In genomic region chr21:29737188-29737587, GRCh38 we compare ENCODE assay signal across 16 cellular contexts.
A peak's percentile ranks its signal among the peaks of the same experiment; 100 is the strongest.
DNase-seq lines count a peak whose midpoint lies in the region; TF ChIP-seq lines count a peak whose summit lies in the region.
"Had no signal": no experiment of that assay in that cellular context is flagged by ENCODE, and none has a peak within 500 bp of the region (broad histone marks: within the 10 kb centered on the region; RNA-seq: fewer than 3 reads in every experiment).

No MANE protein-coding gene starts in this region.

- H3K4me1 ChIP-seq in SK-N-SH (ENCODE audit: control insufficient read depth in 1 of 2, insufficient read depth in 2 of 2, low read depth in 1 of 2, low read length in 1 of 2): no peaks in the 10 kb centered on the region

- H3K36me3 ChIP-seq in SK-N-MC (ENCODE audit: insufficient read depth, low read length): no peaks in the 10 kb centered on the region
- no peaks in the 10 kb centered on the region for H3K36me3 ChIP-seq in SK-N-SH (replicated peaks in 1 of 2; ENCODE audit: control insufficient read depth in 1 of 2, insufficient read depth in 2 of 2, low read length in 1 of 2)

- no peak overlapping the region for H2AFZ ChIP-seq in SK-N-SH (ENCODE audit: low read depth)

- POLR2A ChIA-PET in SK-N-SH (lab: Yijun Ruan, JAX): no interaction called here

- DNase-seq in SK-N-MC (ENCODE audit: low read depth, low spot score) (no peak), cerebellum (ENCODE audit: low spot score) (peak; percentile 10), superior temporal gyrus (ENCODE audit: extremely low spot score) (peak; percentile 59), CD1c-positive myeloid dendritic cell (ENCODE audit: extremely low spot score) (no peak), SK-N-SH (no peak), HCEC 1CT (no peak)
- DNase-seq: DMS79, HFFc6, KG1, NCI-H1417, NCI-H187 treated with DMSO at 0.1 percent for 48 hours, NCI-H226, NCI-H524, NCI-H82, SHP77 treated with DMSO at 0.1 percent for 48 hours had no signal

- no peaks in the 10 kb centered on the region for H3K79me2 ChIP-seq in SK-N-SH (ENCODE audit: insufficient read depth)

- TF ChIP-seq RAD21 in SK-N-SH (IDR thresholded peaks at IDR 0.05; ENCODE audit: low read length): no peak

- no peak for TF ChIP-seq CTCF in SK-N-SH (IDR thresholded peaks at IDR 0.05)

- no peaks in the 10 kb centered on the region for H4K20me1 ChIP-seq in SK-N-SH (ENCODE audit: insufficient read depth)

- H3K4me3 ChIP-seq in SK-N-MC (peak overlapping the region; percentile 40), SK-N-SH (ENCODE audit: low read depth in 2 of 2, low read length in 1 of 2) (no peak overlapping the region)

- TF ChIP-seq EP300 in SK-N-SH (IDR thresholded peaks at IDR 0.05; ENCODE audit: borderline replicate concordance in 1 of 2, low read depth in 1 of 2, low read length in 1 of 2): no peak

- H3K9ac ChIP-seq in SK-N-MC (ENCODE audit: insufficient read length) (peak overlapping the region; percentile 40), SK-N-SH (no peak overlapping the region)

- H3K27ac ChIP-seq in SK-N-MC: peak overlapping the region; percentile 89
- H3K27ac ChIP-seq in layer of hippocampus (ENCODE audit: low read depth, low read length): peak overlapping the region; percentile 54
- no peak overlapping the region for H3K27ac ChIP-seq in SK-N-SH (ENCODE audit: low read depth in 2 of 2, low read length in 1 of 2)

- H3K9me3 ChIP-seq in SK-N-MC (ENCODE audit: low read depth, low read length) (no peaks in the 10 kb centered on the region), SK-N-SH (no peaks in the 10 kb centered on the region)

- CTCF ChIA-PET in SK-N-SH (lab: Yijun Ruan, JAX): interaction anchor here (0.9 kb wide), 1 partner anchor 107 kb away, joined by 3 read pairs; no protein-coding TSS in a partner anchor

- H3F3A ChIP-seq in SK-N-SH (replicated peaks; ENCODE audit: insufficient read depth): no peaks in the 10 kb centered on the region

- H3K27me3 ChIP-seq in layer of hippocampus (ENCODE audit: control insufficient read depth, insufficient read depth, low read length): no peaks in the 10 kb centered on the region
- no peaks in the 10 kb centered on the region; the same call in 1 of the 2 replicates for H3K27me3 ChIP-seq in SK-N-SH (ENCODE audit: insufficient read depth)

- no peaks in the 10 kb centered on the region for H3K9me2 ChIP-seq in SK-N-SH

- 4% methylated on average over 5 of the region's 5 CpGs for WGBS in SK-N-SH (ENCODE audit: low lambda C conversion rate)

- H3K4me2 ChIP-seq in SK-N-SH: no peak overlapping the region

TF ChIP-seq in SK-N-SH, 30 proteins besides CTCF, POLR2A, EP300 and RAD21:
- no peak for TF ChIP-seq ELF1 (IDR thresholded peaks at IDR 0.05)
- TF ChIP-seq FOSL2 (IDR thresholded peaks at IDR 0.05; ENCODE audit: borderline replicate concordance, low read depth): no peak
- no peak for TF ChIP-seq JUND (IDR thresholded peaks at IDR 0.05)

Comparison
In these comparisons a context has a peak if more than half of its experiments do, and no peak if none do; other contexts are left out.
1. DNase-seq: peak in cerebellum (single experiment) and superior temporal gyrus (single experiment); none in SK-N-MC (single experiment), CD1c-positive myeloid dendritic cell (single experiment), SK-N-SH (single experiment) and HCEC 1CT (single experiment).
2. H3K27ac ChIP-seq: peak in SK-N-MC (single experiment) and layer of hippocampus (single experiment); none in SK-N-SH (0 of 2).